In genomic region chr17:2705888-2706795, GRCh38 we compare ENCODE assay signal across 14 cellular contexts. TPM values are rescaled to one million over a fixed set of nuclear protein-coding genes. Genes with fewer than 3 reads are reported as not detected.
DNase-seq lines count a peak whose midpoint lies in the region; ATAC-seq and TF ChIP-seq lines count a peak whose summit lies in the region.
"Had no signal": no experiment of that assay in that cellular context is flagged by ENCODE, and none has a peak within 500 bp of the region (broad histone marks: within the 10 kb centered on the region; RNA-seq: fewer than 3 reads in every experiment).

No MANE protein-coding gene starts in this region.

- 78 to 89% methylated on average over 25 of the region's 25 CpGs for WGBS in sigmoid colon, 2 donors

- DNase-seq in Caco-2, result no peak
- peak; percentile 12 for DNase-seq in WTC11 (ENCODE audit: low spot score)
- DNase-seq in left ventricle myocardium superior, result peak; percentile 40
- DNase-seq in sigmoid colon, result peak; percentile 57
- DNase-seq in activated T-helper 2 cell treated with anti-CD3 and anti-CD28 coated beads, Interferon-gamma antibody, Interleukin-2, Interleukin-4, amounts not matched to agents 10 μg/mL and 5 μg/mL and 100 μg/mL, durations not matched to agents 14 hours and 24 hours and 36 hours (ENCODE audit: low spot score), result no peak
- no peak for DNase-seq in SHP77 (lab: John Stamatoyannopoulos, UW)
- DNase-seq: activated CD4-positive, CD25-positive, alpha-beta regulatory T cell; effector CD4-positive, alpha-beta T cell; NCI-H1105 treated with DMSO at 0.1 percent for 48 hours; retina; stimulated activated naive CD8-positive, alpha-beta T cell treated with anti-CD3 and anti-CD28 coated beads, Interleukin-15, Interleukin-2, amounts not matched to agents 100 U/mL and 50 U/mL, for 24 hours had no signal

- peak overlapping the region in 1 of 4 donors; percentile 88 for H3K27ac ChIP-seq in sigmoid colon
- H3K27ac ChIP-seq: vagina had no signal

- POLR2A ChIA-PET in Caco-2 (lab: Charles Lee) (interaction anchor here (0.5 kb wide), 1 partner anchor 195 kb away, joined by 3 read pairs; the partner anchor contains the start of gene METTL16), WTC11 (lab: Charles Lee) (no interaction called here)

- H3K27me3 ChIP-seq in Caco-2 (replicated peaks; ENCODE audit: control insufficient read depth, insufficient read depth, low read length), result no peaks in the 10 kb centered on the region
- no peaks in the 10 kb centered on the region for H3K27me3 ChIP-seq in sigmoid colon
- H3K27me3 ChIP-seq: ascending aorta, vagina had no signal

- H3K9me3 ChIP-seq in Caco-2, result no peaks in the 10 kb centered on the region
- no peaks in the 10 kb centered on the region for H3K9me3 ChIP-seq in sigmoid colon
- H3K9me3 ChIP-seq: ascending aorta, vagina had no signal

- H3K36me3 ChIP-seq in Caco-2 (ENCODE audit: control insufficient read depth, insufficient read depth, low read length), result peaks cover 1% of the 10 kb centered on the region; the same call in 1 of the 2 replicates
- H3K36me3 ChIP-seq in sigmoid colon, result peaks cover 20 to 32% (median 21%) of the 10 kb centered on the region in 4 donors

- TF ChIP-seq POLR2A in sigmoid colon (IDR thresholded peaks at IDR 0.05), result no peak

- peaks cover 17% of the 10 kb centered on the region for H3K4me1 ChIP-seq in Caco-2
- peaks cover 0 to 65% (median 49%) of the 10 kb centered on the region in 4 donors for H3K4me1 ChIP-seq in sigmoid colon

- ATAC-seq in WTC11 (no peak), left ventricle myocardium superior (no peak), HG02884 (IDR thresholded peaks at IDR 0.05; ENCODE audit: unreplicated experiment) (no peak)
- ATAC-seq: stimulated activated naive CD8-positive, alpha-beta T cell treated with anti-CD3 and anti-CD28 coated beads, Interleukin-15, Interleukin-2, amounts not matched to agents 100 U/mL and 50 U/mL, for 24 hours had no signal

- H3K4me3 Mint-ChIP-seq in Caco-2 (ENCODE audit: unreplicated experiment) (no peak overlapping the region), WTC11 (no peak overlapping the region)
- H3K4me3 Mint-ChIP-seq in activated T-helper 2 cell treated with anti-CD3 and anti-CD28 coated beads, Interferon-gamma antibody, Interleukin-2, Interleukin-4, amounts not matched to agents 10 μg/mL and 5 μg/mL and 100 μg/mL, durations not matched to agents 14 hours and 24 hours and 36 hours (ENCODE audit: low read depth), result no peak overlapping the region

- no TSS peak for BruUV-seq in Caco-2 (replicated peaks; lab: Mats Ljungman, UMichigan)

- CTCF ChIA-PET in Caco-2 (lab: Charles Lee), result no interaction called here
- CTCF ChIA-PET in WTC11 (lab: Charles Lee), result interaction anchor here (1.0 to 1.7 kb wide), 6 partner anchors 10 to 354 kb away, joined by 3 to 6 read pairs (median 4); no protein-coding TSS in a partner anchor

- peak overlapping the region; percentile 17 for H3K27ac Mint-ChIP-seq in Caco-2 (ENCODE audit: unreplicated experiment)
- peak overlapping the region; percentile 57 for H3K27ac Mint-ChIP-seq in WTC11
- H3K27ac Mint-ChIP-seq in activated T-helper 2 cell treated with anti-CD3 and anti-CD28 coated beads, Interferon-gamma antibody, Interleukin-2, Interleukin-4, amounts not matched to agents 10 μg/mL and 5 μg/mL and 100 μg/mL, durations not matched to agents 14 hours and 24 hours and 36 hours, result no peak overlapping the region

- no peak for TF ChIP-seq EP300 in sigmoid colon (IDR thresholded peaks at IDR 0.05)

- H3K36me3 Mint-ChIP-seq in Caco-2 (ENCODE audit: insufficient read depth, unreplicated experiment) (peaks cover 52% of the 10 kb centered on the region), WTC11 (peaks cover 12% of the 10 kb centered on the region)
- H3K36me3 Mint-ChIP-seq in activated T-helper 2 cell treated with anti-CD3 and anti-CD28 coated beads, Interferon-gamma antibody, Interleukin-2, Interleukin-4, amounts not matched to agents 10 μg/mL and 5 μg/mL and 100 μg/mL, durations not matched to agents 14 hours and 24 hours and 36 hours (ENCODE audit: low read depth), result peaks cover 23% of the 10 kb centered on the region

- H3K4me3 ChIP-seq in Caco-2 (ENCODE audit: low read depth, low read length) (no peak overlapping the region), sigmoid colon (no peak overlapping the region)
- H3K4me3 ChIP-seq: ascending aorta, vagina had no signal

- no peaks in the 10 kb centered on the region for H3K9me3 Mint-ChIP-seq in Caco-2 (ENCODE audit: unreplicated experiment)
- no peaks in the 10 kb centered on the region for H3K9me3 Mint-ChIP-seq in WTC11
- H3K9me3 Mint-ChIP-seq in activated T-helper 2 cell treated with anti-CD3 and anti-CD28 coated beads, Interferon-gamma antibody, Interleukin-2, Interleukin-4, amounts not matched to agents 10 μg/mL and 5 μg/mL and 100 μg/mL, durations not matched to agents 14 hours and 24 hours and 36 hours, result no peaks in the 10 kb centered on the region

- H3K27me3 Mint-ChIP-seq in Caco-2 (ENCODE audit: insufficient read depth, unreplicated experiment) (no peaks in the 10 kb centered on the region), WTC11 (ENCODE audit: low read depth) (no peaks in the 10 kb centered on the region; the same call in 1 of the 2 replicates)
- no peaks in the 10 kb centered on the region for H3K27me3 Mint-ChIP-seq in activated T-helper 2 cell treated with anti-CD3 and anti-CD28 coated beads, Interferon-gamma antibody, Interleukin-2, Interleukin-4, amounts not matched to agents 10 μg/mL and 5 μg/mL and 100 μg/mL, durations not matched to agents 14 hours and 24 hours and 36 hours (ENCODE audit: low read depth)

- intact Hi-C loops in Caco-2 (cut with micrococcal nuclease; ENCODE audit: unreplicated experiment), result no loop called here
- intact Hi-C loops in left ventricle myocardium superior (cut with micrococcal nuclease), result no loop called here
- intact Hi-C loops in sigmoid colon (cut with DNase I), result loop anchor here (5.0 kb wide), 1 partner anchor 284 kb away; no protein-coding TSS in a partner anchor
- intact Hi-C loops in activated T-helper 2 cell treated with anti-CD3 and anti-CD28 coated beads, Interferon-gamma antibody, Interleukin-2, Interleukin-4, amounts not matched to agents 10 μg/mL and 5 μg/mL and 100 μg/mL, durations not matched to agents 14 hours and 24 hours and 36 hours (cut with micrococcal nuclease), result no loop called here

- H3K4me1 Mint-ChIP-seq in Caco-2 (ENCODE audit: low read depth, unreplicated experiment) (peaks cover 17% of the 10 kb centered on the region), WTC11 (peaks cover 43% of the 10 kb centered on the region)
- H3K4me1 Mint-ChIP-seq in activated T-helper 2 cell treated with anti-CD3 and anti-CD28 coated beads, Interferon-gamma antibody, Interleukin-2, Interleukin-4, amounts not matched to agents 10 μg/mL and 5 μg/mL and 100 μg/mL, durations not matched to agents 14 hours and 24 hours and 36 hours (ENCODE audit: low read depth), result peaks cover 22% of the 10 kb centered on the region

- TF ChIP-seq CTCF in Caco-2 (IDR thresholded peaks at IDR 0.05; ENCODE audit: insufficient read depth in 1 of 2, low read depth in 1 of 2, low read length in 1 of 2, severe bottlenecking in 1 of 2, unreplicated experiment in 1 of 2) (no peak), WTC11 (IDR thresholded peaks at IDR 0.05) (no peak), sigmoid colon (IDR thresholded peaks at IDR 0.05) (no peak)

TF ChIP-seq in WTC11, 78 proteins besides CTCF, POLR2A, EP300 and RAD21:
- TF ChIP-seq, protein P1, sequence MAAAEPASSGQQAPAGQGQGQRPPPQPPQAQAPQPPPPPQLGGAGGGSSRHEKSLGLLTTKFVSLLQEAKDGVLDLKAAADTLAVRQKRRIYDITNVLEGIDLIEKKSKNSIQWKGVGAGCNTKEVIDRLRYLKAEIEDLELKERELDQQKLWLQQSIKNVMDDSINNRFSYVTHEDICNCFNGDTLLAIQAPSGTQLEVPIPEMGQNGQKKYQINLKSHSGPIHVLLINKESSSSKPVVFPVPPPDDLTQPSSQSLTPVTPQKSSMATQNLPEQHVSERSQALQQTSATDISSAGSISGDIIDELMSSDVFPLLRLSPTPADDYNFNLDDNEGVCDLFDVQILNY (CRISPR knock-in tag; IDR thresholded peaks at IDR 0.05), result no peak
- TF ChIP-seq, protein P2, sequence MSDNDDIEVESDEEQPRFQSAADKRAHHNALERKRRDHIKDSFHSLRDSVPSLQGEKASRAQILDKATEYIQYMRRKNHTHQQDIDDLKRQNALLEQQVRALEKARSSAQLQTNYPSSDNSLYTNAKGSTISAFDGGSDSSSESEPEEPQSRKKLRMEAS (CRISPR knock-in tag; IDR thresholded peaks at IDR 0.05), result no peak
- no peak for TF ChIP-seq ZBTB21 (CRISPR knock-in tag; IDR thresholded peaks at IDR 0.05; ENCODE audit: borderline replicate concordance)
- TF ChIP-seq ZMAT4 (CRISPR knock-in tag; IDR thresholded peaks at IDR 0.05), result no peak
- TF ChIP-seq ELF4 (CRISPR knock-in tag; IDR thresholded peaks at IDR 0.05; ENCODE audit: low read depth), result no peak

RNA-seq across cellular contexts. Expression of gene CLUH, which starts 5.4 kb away (rescaled TPM):
- total RNA-seq in Caco-2 (2022) (161 and 164 TPM in 2 replicates), WTC11 (2021) (79.8 to 105 TPM (median 83.1 TPM) in 3 replicates), left ventricle myocardium superior (205 TPM), sigmoid colon (10 to 100 TPM; 26.3 to 70.9 (median 39.3) TPM)
- 100 to 1,000 TPM in 1 of 3 donors, 10 to 100 TPM in 2; 20.4 to 119 (median 27.0) TPM for polyA plus RNA-seq in sigmoid colon
- total RNA-seq in activated T-helper 2 cell treated with anti-CD3 and anti-CD28 coated beads, Interferon-gamma antibody, Interleukin-2, Interleukin-4, amounts not matched to agents 10 μg/mL and 5 μg/mL and 100 μg/mL, durations not matched to agents 14 hours and 24 hours and 36 hours, result 129 and 130 TPM in 2 replicates

RNA-seq across cellular contexts. Expression of gene CCDC92B, which starts 43.3 kb away (rescaled TPM):
- total RNA-seq in Caco-2 (2022), result 0.66 and 1.1 TPM in 2 replicates
- 14.4 to 15.2 TPM (median 14.6 TPM) in 3 replicates for total RNA-seq in WTC11 (2021)
- 0.12 TPM for total RNA-seq in left ventricle myocardium superior
- total RNA-seq in sigmoid colon, result under 1 TPM in 1 of 4 donors, not detected in 3; 0.14 TPM
- polyA plus RNA-seq in sigmoid colon, result under 1 TPM; under 0.01 to 0.77 (median 0.23) TPM
- total RNA-seq in activated T-helper 2 cell treated with anti-CD3 and anti-CD28 coated beads, Interferon-gamma antibody, Interleukin-2, Interleukin-4, amounts not matched to agents 10 μg/mL and 5 μg/mL and 100 μg/mL, durations not matched to agents 14 hours and 24 hours and 36 hours, result 0.11 and 0.21 TPM in 2 replicates
- total RNA-seq: ascending aorta had no signal

Comparison
In these comparisons a context has a peak if more than half of its experiments do, and no peak if none do; other contexts are left out.
1. DNase-seq: peak in WTC11 (single experiment), left ventricle myocardium superior (single experiment) and sigmoid colon (single experiment); none in Caco-2 (0 of 2), activated T-helper 2 cell treated with anti-CD3 and anti-CD28 coated beads, Interferon-gamma antibody, Interleukin-2, Interleukin-4, amounts not matched to agents 10 μg/mL and 5 μg/mL and 100 μg/mL, durations not matched to agents 14 hours and 24 hours and 36 hours (single experiment) and SHP77 (0 of 2).